35 cellular contexts compared by ENCODE assay signal in genomic region chr5:3380689-3381088, GRCh38.
"Had no signal": no experiment of that assay in that cellular context is flagged by ENCODE, and none has a peak within 500 bp of the region (broad histone marks: within the 10 kb centered on the region; RNA-seq: fewer than 3 reads in every experiment).

No MANE protein-coding gene starts in this region.

- H3K9me3 ChIP-seq: body of pancreas, breast epithelium had no signal

- H3K27me3 Mint-ChIP-seq: activated B cell treated with CpG ODN at 0.5 μM for 24 hours; activated CD4-positive, alpha-beta memory T cell treated with anti-CD3 and anti-CD28 coated beads for 36 hours; activated CD4-positive, alpha-beta T cell treated with anti-CD3 and anti-CD28 coated beads, Interleukin-2, amount 10 ng/mL, durations not matched to agents 24 days and 14 days; activated CD8-positive, alpha-beta T cell treated with anti-CD3 and anti-CD28 coated beads for 36 hours; activated naive CD4-positive, alpha-beta T cell treated with anti-CD3 and anti-CD28 coated beads, Interleukin-2, amount 10 ng/mL, durations not matched to agents 7 days and 5 days; activated naive CD4-positive, alpha-beta T cell treated with anti-CD3 and anti-CD28 coated beads, Interleukin-2, amount 50 U/mL, for 24 hours; activated naive CD8-positive, alpha-beta T cell; activated naive CD8-positive, alpha-beta T cell treated with anti-CD3 and anti-CD28 coated beads, Interleukin-2, amount 10 ng/mL, durations not matched to agents 7 days and 5 days; activated naive CD8-positive, alpha-beta T cell treated with anti-CD3 and anti-CD28 coated beads, Interleukin-2, amount 50 U/mL, for 24 hours had no signal

- H3K36me3 Mint-ChIP-seq: activated CD4-positive, alpha-beta memory T cell treated with anti-CD3 and anti-CD28 coated beads for 36 hours; activated naive CD4-positive, alpha-beta T cell treated with anti-CD3 and anti-CD28 coated beads, Interleukin-2, amount 10 ng/mL, durations not matched to agents 7 days and 5 days; activated naive CD4-positive, alpha-beta T cell treated with anti-CD3 and anti-CD28 coated beads, Interleukin-2, amount 50 U/mL, for 24 hours; activated naive CD8-positive, alpha-beta T cell; activated naive CD8-positive, alpha-beta T cell treated with anti-CD3 and anti-CD28 coated beads, Interleukin-2, amount 10 ng/mL, durations not matched to agents 7 days and 5 days had no signal

- ATAC-seq: activated CD8-positive, alpha-beta T cell treated with anti-CD3 and anti-CD28 coated beads for 36 hours; activated naive CD8-positive, alpha-beta T cell treated with anti-CD3 and anti-CD28 coated beads, Interleukin-2, amount 50 U/mL, for 24 hours; activated T-cell treated with anti-CD3 and anti-CD28 coated beads, Interleukin-2, amount 50 U/mL, for 4 hours; activated T-cell treated with anti-CD3 and anti-CD28 coated beads, Interleukin-2, amount 50 U/mL, for 72 hours; body of pancreas had no signal

- H3K27ac Mint-ChIP-seq: activated B cell treated with CpG ODN at 0.5 μM for 24 hours; activated CD4-positive, alpha-beta memory T cell treated with anti-CD3 and anti-CD28 coated beads for 36 hours; activated CD4-positive, alpha-beta T cell treated with anti-CD3 and anti-CD28 coated beads, Interleukin-2, amount 10 ng/mL, durations not matched to agents 24 days and 14 days; activated CD8-positive, alpha-beta T cell treated with anti-CD3 and anti-CD28 coated beads for 36 hours; activated naive CD4-positive, alpha-beta T cell treated with anti-CD3 and anti-CD28 coated beads, Interleukin-2, amount 10 ng/mL, durations not matched to agents 7 days and 5 days; activated naive CD4-positive, alpha-beta T cell treated with anti-CD3 and anti-CD28 coated beads, Interleukin-2, amount 50 U/mL, for 24 hours; activated naive CD8-positive, alpha-beta T cell; activated naive CD8-positive, alpha-beta T cell treated with anti-CD3 and anti-CD28 coated beads, Interleukin-2, amount 10 ng/mL, durations not matched to agents 7 days and 5 days; activated naive CD8-positive, alpha-beta T cell treated with anti-CD3 and anti-CD28 coated beads, Interleukin-2, amount 50 U/mL, for 24 hours; activated T-cell treated with anti-CD3 and anti-CD28 coated beads, Interleukin-2, amount 50 U/mL, for 72 hours; activated T-helper 2 cell treated with anti-CD3 and anti-CD28 coated beads, Interferon-gamma antibody, Interleukin-2, Interleukin-4, amounts not matched to agents 10 μg/mL and 5 μg/mL and 100 μg/mL, durations not matched to agents 14 hours and 24 hours and 36 hours; T-helper 1 cell treated with Interleukin-12 subunit alpha and Interleukin-12 subunit beta and Interleukin-4 antibody, amounts not matched to agents 30 μg/mL and 1 μg/mL, for 36 hours; T-helper 2 cell treated with Interferon-gamma antibody and Interleukin-4, amounts not matched to agents 5 μg/mL and 100 μg/mL, for 36 hours had no signal

- H3K4me3 Mint-ChIP-seq: activated B cell treated with CpG ODN at 0.5 μM for 24 hours; activated CD4-positive, alpha-beta memory T cell treated with anti-CD3 and anti-CD28 coated beads for 36 hours; activated CD4-positive, alpha-beta T cell treated with anti-CD3 and anti-CD28 coated beads, Interleukin-2, amount 10 ng/mL, durations not matched to agents 24 days and 14 days; activated CD8-positive, alpha-beta T cell treated with anti-CD3 and anti-CD28 coated beads for 36 hours; activated naive CD4-positive, alpha-beta T cell treated with anti-CD3 and anti-CD28 coated beads, Interleukin-2, amount 10 ng/mL, durations not matched to agents 7 days and 5 days; activated naive CD4-positive, alpha-beta T cell treated with anti-CD3 and anti-CD28 coated beads, Interleukin-2, amount 50 U/mL, for 24 hours; activated naive CD8-positive, alpha-beta T cell; activated naive CD8-positive, alpha-beta T cell treated with anti-CD3 and anti-CD28 coated beads, Interleukin-2, amount 10 ng/mL, durations not matched to agents 7 days and 5 days; activated naive CD8-positive, alpha-beta T cell treated with anti-CD3 and anti-CD28 coated beads, Interleukin-2, amount 50 U/mL, for 24 hours; activated T-cell treated with anti-CD3 and anti-CD28 coated beads, Interleukin-2, amount 50 U/mL, for 4 hours; activated T-cell treated with anti-CD3 and anti-CD28 coated beads, Interleukin-2, amount 50 U/mL, for 72 hours; T-helper 1 cell treated with Interleukin-12 subunit alpha and Interleukin-12 subunit beta and Interleukin-4 antibody, amounts not matched to agents 30 μg/mL and 1 μg/mL, for 36 hours; T-helper 2 cell treated with Interferon-gamma antibody and Interleukin-4, amounts not matched to agents 5 μg/mL and 100 μg/mL, for 36 hours had no signal

- H3K9me3 Mint-ChIP-seq: activated naive CD8-positive, alpha-beta T cell treated with anti-CD3 and anti-CD28 coated beads, Interleukin-2, amount 50 U/mL, for 24 hours had no signal

- H3K27me3 ChIP-seq: body of pancreas, brain microvascular endothelial cell, breast epithelium had no signal

- H3K4me3 ChIP-seq: body of pancreas, breast epithelium had no signal

- DNase-seq: activated B cell treated with CpG ODN at 0.5 μM for 24 hours; activated CD4-positive, alpha-beta memory T cell treated with anti-CD3 and anti-CD28 coated beads for 36 hours; activated CD4-positive, alpha-beta T cell treated with anti-CD3 and anti-CD28 coated beads for 4 hours; activated CD4-positive, alpha-beta T cell treated with anti-CD3 and anti-CD28 coated beads, Interleukin-2, amount 10 ng/mL, durations not matched to agents 24 days and 14 days; activated CD4-positive, alpha-beta T cell treated with anti-CD3 and anti-CD28 coated beads, Interleukin-2, amount 50 U/mL, for 1 hour; activated CD4-positive, alpha-beta T cell treated with anti-CD3 and anti-CD28 coated beads, Interleukin-2, amount 50 U/mL, for 4 hours; activated CD4-positive, CD25-positive, alpha-beta regulatory T cell treated with anti-CD3 and anti-CD28 coated beads, Interleukin-2, amount 50 U/mL, for 72 hours; activated CD8-positive, alpha-beta memory T cell treated with anti-CD3 and anti-CD28 coated beads, Interleukin-2, amount 50 U/mL, for 4 hours; activated CD8-positive, alpha-beta T cell treated with anti-CD3 and anti-CD28 coated beads for 36 hours; activated effector memory CD4-positive, alpha-beta T cell treated with Interleukin-2 at 50 U/mL for 16 hours; activated gamma-delta T cell; activated naive CD4-positive, alpha-beta T cell treated with anti-CD3 and anti-CD28 coated beads, Interleukin-2, amount 10 ng/mL, durations not matched to agents 7 days and 5 days; activated naive CD4-positive, alpha-beta T cell treated with Interleukin-2 at 50 U/mL for 16 hours; activated naive CD8-positive, alpha-beta T cell treated with anti-CD3 and anti-CD28 coated beads, Interleukin-2, amount 10 ng/mL, durations not matched to agents 7 days and 5 days; activated naive CD8-positive, alpha-beta T cell treated with anti-CD3 and anti-CD28 coated beads, Interleukin-2, amount 50 U/mL, for 24 hours; activated T-cell treated with anti-CD3 and anti-CD28 coated beads for 4 hours; activated T-cell treated with anti-CD3 and anti-CD28 coated beads, Interleukin-2, amount 50 U/mL, for 1 hour; activated T-cell treated with anti-CD3 and anti-CD28 coated beads, Interleukin-2, amount 50 U/mL, for 4 hours; activated T-cell treated with anti-CD3 and anti-CD28 coated beads, Interleukin-2, amount 50 U/mL, for 72 hours; amygdala; anterior cingulate cortex; body of pancreas; brain microvascular endothelial cell; central memory CD4-positive, alpha-beta T cell; SW 1271; T-helper 1 cell; T-helper 2 cell; T-helper 9 cell had no signal

- H3K36me3 ChIP-seq: brain microvascular endothelial cell, breast epithelium had no signal

- H3K4me1 Mint-ChIP-seq: activated B cell treated with CpG ODN at 0.5 μM for 24 hours; activated CD4-positive, alpha-beta T cell treated with anti-CD3 and anti-CD28 coated beads, Interleukin-2, amount 10 ng/mL, durations not matched to agents 24 days and 14 days; activated naive CD4-positive, alpha-beta T cell treated with anti-CD3 and anti-CD28 coated beads, Interleukin-2, amount 10 ng/mL, durations not matched to agents 7 days and 5 days; activated naive CD4-positive, alpha-beta T cell treated with anti-CD3 and anti-CD28 coated beads, Interleukin-2, amount 50 U/mL, for 24 hours; activated naive CD8-positive, alpha-beta T cell treated with anti-CD3 and anti-CD28 coated beads, Interleukin-2, amount 10 ng/mL, durations not matched to agents 7 days and 5 days; activated naive CD8-positive, alpha-beta T cell treated with anti-CD3 and anti-CD28 coated beads, Interleukin-2, amount 50 U/mL, for 24 hours had no signal

- H3K4me1 ChIP-seq: body of pancreas, breast epithelium had no signal

- H3K27ac ChIP-seq: body of pancreas, brain microvascular endothelial cell, breast epithelium, VCaP had no signal
